In genomic region chr13:35909837-35910236, GRCh38 we compare ENCODE assay signal across 27 cellular contexts.
DNase-seq lines count a peak whose midpoint lies in the region; ATAC-seq, FAIRE-seq and TF ChIP-seq lines count a peak whose summit lies in the region.
"Had no signal": no experiment of that assay in that cellular context is flagged by ENCODE, and none has a peak within 500 bp of the region (broad histone marks: within the 10 kb centered on the region; RNA-seq: fewer than 3 reads in every experiment).

No MANE protein-coding gene starts in this region.

- H4K5ac ChIP-seq in H9 (ENCODE audit: insufficient read length, low read depth, low read length) (no peak overlapping the region), H1 (ENCODE audit: insufficient read length, low read depth, low read length) (no peak overlapping the region)

- FAIRE-seq in H1 (lab: Jason Lieb, UNC) = peak; percentile 36
- FAIRE-seq: A204.1, GM19239, HepG2, K562 had no signal

- H3K4me2 ChIP-seq in H9 (ENCODE audit: insufficient read depth, insufficient read length, low read length) (no peak overlapping the region), H1 (ENCODE audit: insufficient read depth in 1 of 2, low read depth in 2 of 2, low read length in 2 of 2) (no peak overlapping the region)
- H3K4me2 ChIP-seq: BLaER1 had no signal

- no peaks in the 10 kb centered on the region for H3K79me2 ChIP-seq in H9 (ENCODE audit: insufficient read depth, low read length)
- H3K79me2 ChIP-seq in H1 (ENCODE audit: control insufficient read depth in 1 of 2, insufficient read depth in 2 of 2, low read length in 2 of 2) = no peaks in the 10 kb centered on the region

- H3K14ac ChIP-seq in H9 (ENCODE audit: insufficient read depth, low read length) = no peak overlapping the region
- H3K14ac ChIP-seq in H1 (ENCODE audit: insufficient read length) = no peak overlapping the region

- H3K79me1 ChIP-seq in H9 (ENCODE audit: insufficient read depth, low read depth, low read length, poor library complexity, severe bottlenecking) (no peaks in the 10 kb centered on the region), H1 (ENCODE audit: low read depth, low read length) (no peaks in the 10 kb centered on the region)

- H3K4me3 ChIP-seq in H1 (ENCODE audit: extremely low read depth in 1 of 4, insufficient read depth in 2 of 4, low read depth in 3 of 4, low read length in 4 of 4) = no peak overlapping the region
- H3K4me3 ChIP-seq: BLaER1, K562 had no signal

- no peak for TF ChIP-seq EP300 in H1 (IDR thresholded peaks at IDR 0.05; ENCODE audit: borderline replicate concordance in 1 of 2, low read depth in 2 of 2, low read length in 2 of 2)

- H2BK15ac ChIP-seq in H9 (ENCODE audit: low read depth, low read length) (no peak overlapping the region), H1 (ENCODE audit: low read length) (no peak overlapping the region)

- H3K23ac ChIP-seq in H9 (ENCODE audit: insufficient read length, low read depth, low read length) (no peak overlapping the region), H1 (ENCODE audit: insufficient read length) (no peak overlapping the region)

- peak; percentile 21 for DNase-seq in G401 (ENCODE audit: low spot score)
- no peak for DNase-seq in H9
- peak; percentile 41 for DNase-seq in NCI-H2227 treated with DMSO at 0.1 percent for 48 hours (lab: John Stamatoyannopoulos, UW)
- DNase-seq in H1 (ENCODE audit: low read depth in 1 of 2, low spot score in 2 of 2) = peak in 1 of 2 experiments; percentile 42
- DNase-seq in NCI-H187 (lab: John Stamatoyannopoulos, UW) = no peak
- DNase-seq in inferior parietal cortex (ENCODE audit: extremely low spot score) = no peak
- DNase-seq in ureter (ENCODE audit: low spot score) = no peak
- DNase-seq: CD4-positive, CD25-positive, alpha-beta regulatory T cell; DMS153; DND-41; GOT3; Kasumi-1; NCI-H1105 treated with DMSO at 0.1 percent for 48 hours; NCI-H1930; NCI-H2171 treated with DMSO at 0.1 percent for 48 hours; NCI-H446; NCI-H526; SHP77 treated with DMSO at 0.1 percent for 48 hours; T-helper 1 cell had no signal

- no peak for ATAC-seq in GM21825 (IDR thresholded peaks at IDR 0.05; ENCODE audit: unreplicated experiment)
- ATAC-seq: HepG2, K562, Panc1 had no signal

- WGBS in H9 (ENCODE audit: extremely low coverage, insufficient read length, low lambda C conversion rate) = no CpG with 5 or more reads among the region's 7 CpGs
- 64% methylated on average over 7 of the region's 7 CpGs; no CpG with 5 or more reads in 1 of the 2 experiments for WGBS in H1 (ENCODE audit: extremely low coverage in 1 of 2, insufficient coverage in 1 of 2, insufficient read length in 1 of 2, insufficient replicate concordance in 2 of 2, low coverage in 1 of 2, low lambda C conversion rate in 2 of 2, missing lambda C conversion rate in 1 of 2), 2 experiments

- peaks cover 0 to 9% (median 3%) of the 10 kb centered on the region in 3 experiments; a peak in 3 of 7 replicates for H3K36me3 Mint-ChIP-seq in H9 (ENCODE audit: insufficient read depth in 1 of 3, low read depth in 3 of 3)
- H3K36me3 Mint-ChIP-seq: CD4-positive, CD25-positive, alpha-beta regulatory T cell had no signal

- H3K4ac ChIP-seq in H9 (ENCODE audit: low read depth, low read length) (no peak overlapping the region), H1 (replicated peaks; ENCODE audit: insufficient read length, low read depth, low read length) (no peak overlapping the region)

- no peaks in the 10 kb centered on the region for H4K20me1 ChIP-seq in H9 (ENCODE audit: control insufficient read depth, insufficient read depth, insufficient read length)
- no peaks in the 10 kb centered on the region for H4K20me1 ChIP-seq in H1 (replicated peaks in 1 of 2; ENCODE audit: control insufficient read depth in 1 of 2, insufficient read depth in 2 of 2, low read length in 2 of 2)
- H4K20me1 ChIP-seq: BLaER1 had no signal

- TF ChIP-seq CTCF in H9 (conservative IDR thresholded peaks at IDR 0.05) (peak; percentile 46; the same call in 2 of the 3 replicates), H1 (IDR thresholded peaks at IDR 0.05; ENCODE audit: control extremely low read depth in 1 of 3, insufficient read depth in 1 of 3, low read depth in 1 of 3, low read length in 3 of 3) (peak in 2 of 3 experiments; percentile 20 to 32; a peak in 2 of 4 replicates)

- H3K56ac ChIP-seq in H9 (ENCODE audit: insufficient read length, low read depth, low read length) = no peak overlapping the region
- H3K56ac ChIP-seq in H1 (replicated peaks; ENCODE audit: insufficient read length, low read depth, low read length) = no peak overlapping the region

- CTCF ChIA-PET in H1 (lab: Charles Lee; ENCODE audit: partially characterized antibody) = interaction anchor here (0.6 to 2.1 kb wide), 9 partner anchors 15 to 1076 kb away, joined by 3 to 7 read pairs (median 3); no protein-coding TSS in a partner anchor

- H3K9me3 ChIP-seq in H9 (ENCODE audit: control insufficient read depth, low read depth, low read length) = no peaks in the 10 kb centered on the region
- H3K9me3 ChIP-seq in H1 (ENCODE audit: insufficient read depth in 2 of 2, low read depth in 1 of 2, low read length in 1 of 2) = no peaks in the 10 kb centered on the region
- H3K9me3 ChIP-seq: BLaER1 had no signal

- POLR2A ChIA-PET in H1 (lab: Charles Lee; ENCODE audit: partially characterized antibody) = no interaction called here

- H3K18ac ChIP-seq in H9 (ENCODE audit: insufficient read length, low read depth, low read length) (no peak overlapping the region), H1 (ENCODE audit: extremely low read depth, low read length) (no peak overlapping the region)

- peaks cover 5% of the 10 kb centered on the region; the same call in 1 of the 2 replicates for H3K4me1 ChIP-seq in H9 (ENCODE audit: insufficient read depth, low read length)
- H3K4me1 ChIP-seq in H1 (replicated peaks in 1 of 4; ENCODE audit: control insufficient read depth in 3 of 4, insufficient read depth in 4 of 4, low read length in 3 of 4) = peaks cover 0 to 13% (median 1%) of the 10 kb centered on the region in 4 experiments; a peak in 4 of 7 replicates
- H3K4me1 ChIP-seq: BLaER1 had no signal

- no peak for TF ChIP-seq POLR2A in H1 (IDR thresholded peaks at IDR 0.05; ENCODE audit: control extremely low read depth in 1 of 2, low read depth in 2 of 2, low read length in 2 of 2)

- H2AK5ac ChIP-seq in H9 (ENCODE audit: insufficient read length, low read length) (no peak overlapping the region), H1 (ENCODE audit: low read depth, low read length) (no peak overlapping the region)

- H3K9ac ChIP-seq in H9 (ENCODE audit: extremely low read depth, insufficient read length, low read length) (no peak overlapping the region), H1 (replicated peaks in 1 of 4; ENCODE audit: extremely low read depth in 1 of 4, low read depth in 3 of 4, low read length in 3 of 4) (no peak overlapping the region)
- H3K9ac ChIP-seq: BLaER1 had no signal

- H3K27ac ChIP-seq in H9 (ENCODE audit: insufficient read length, low read depth, low read length) (no peak overlapping the region), H1 (ENCODE audit: low read depth, low read length) (no peak overlapping the region)
- H3K27ac ChIP-seq: BLaER1 had no signal

- TF ChIP-seq RAD21 in H1 (IDR thresholded peaks at IDR 0.05 in 1 of 2, conservative IDR thresholded peaks at IDR 0.05 in 1 of 2; ENCODE audit: low read depth in 2 of 2, low read length in 2 of 2) = peak; percentile 47 to 60

- H3K23me2 ChIP-seq in H9 (ENCODE audit: insufficient read length, low read depth, low read length, poor library complexity, severe bottlenecking) = no peaks in the 10 kb centered on the region
- H3K23me2 ChIP-seq in H1 (ENCODE audit: low read depth, low read length) = no peaks in the 10 kb centered on the region

- no peak overlapping the region for H3T11ph ChIP-seq in H9 (ENCODE audit: low read length)

- H2BK20ac ChIP-seq in H9 (ENCODE audit: low read depth, low read length, poor library complexity, severe bottlenecking) (no peak overlapping the region), H1 (ENCODE audit: low read length) (no peak overlapping the region)

- peaks cover 45 to 46% of the 10 kb centered on the region in 2 experiments for H3K4me1 Mint-ChIP-seq in H9
- H3K4me1 Mint-ChIP-seq: CD4-positive, CD25-positive, alpha-beta regulatory T cell had no signal

- H3K4me3 Mint-ChIP-seq in H9 = no peak overlapping the region
- H3K4me3 Mint-ChIP-seq: CD4-positive, CD25-positive, alpha-beta regulatory T cell; T-helper 2 cell treated with Interferon-gamma antibody and Interleukin-4, amounts not matched to agents 5 μg/mL and 100 μg/mL, for 36 hours had no signal

- H4K91ac ChIP-seq in H9 (ENCODE audit: insufficient read length, low read depth, low read length) (no peak overlapping the region), H1 (replicated peaks; ENCODE audit: insufficient read length, low read length) (no peak overlapping the region)

- H3K27ac Mint-ChIP-seq in H9 = peak overlapping the region; percentile 3 to 42 (median 32); a peak in 2 of 7 replicates
- H3K27ac Mint-ChIP-seq: CD4-positive, CD25-positive, alpha-beta regulatory T cell; T-helper 2 cell treated with Interferon-gamma antibody and Interleukin-4, amounts not matched to agents 5 μg/mL and 100 μg/mL, for 36 hours had no signal

- H2BK12ac ChIP-seq in H9 (ENCODE audit: insufficient read length, low read depth, low read length) = no peak overlapping the region
- H2BK12ac ChIP-seq in H1 (ENCODE audit: low read depth, low read length) = no peak overlapping the region

- H3K27me3 ChIP-seq in H9 (ENCODE audit: insufficient read depth, low read length) (no peaks in the 10 kb centered on the region), H1 (replicated peaks in 1 of 4; ENCODE audit: control insufficient read depth in 3 of 4, extremely low read depth in 1 of 4, insufficient read depth in 3 of 4, low read length in 3 of 4) (no peaks in the 10 kb centered on the region)
- H3K27me3 ChIP-seq: BLaER1 had no signal

- in situ Hi-C loops in G401 (cut with HindIII; ENCODE audit: low sequenced_read_pairs) = no loop called here

- H2BK5ac ChIP-seq in H9 (ENCODE audit: insufficient read length, low read length) (no peak overlapping the region), H1 (ENCODE audit: low read depth, low read length) (no peak overlapping the region)

- no peaks in the 10 kb centered on the region; a peak in 3 of 5 replicates for H3K9me3 Mint-ChIP-seq in H9

- H2BK120ac ChIP-seq in H9 (ENCODE audit: low read depth, low read length, poor library complexity, severe bottlenecking) (no peak overlapping the region), H1 (replicated peaks; ENCODE audit: low read depth, low read length) (no peak overlapping the region)

- H4K8ac ChIP-seq in H9 (replicated peaks; ENCODE audit: insufficient read length, low read depth, low read length) = no peak overlapping the region
- no peak overlapping the region for H4K8ac ChIP-seq in H1 (ENCODE audit: extremely low read depth, insufficient read depth, low read length)

- no peaks in the 10 kb centered on the region for H3K27me3 Mint-ChIP-seq in H9 (ENCODE audit: low read depth)
- H3K27me3 Mint-ChIP-seq: CD4-positive, CD25-positive, alpha-beta regulatory T cell had no signal

- H2AFZ ChIP-seq in H9 (ENCODE audit: low read length) (no peak overlapping the region), H1 (ENCODE audit: low read length) (no peak overlapping the region)

- no peaks in the 10 kb centered on the region for H3K36me3 ChIP-seq in H1 (ENCODE audit: control insufficient read depth in 2 of 4, insufficient read depth in 4 of 4, low read length in 3 of 4)
- H3K36me3 ChIP-seq: BLaER1 had no signal

Comparison
In these comparisons a context has a peak if more than half of its experiments do, and no peak if none do; other contexts are left out.
1. DNase-seq: peak in G401 (single experiment) and NCI-H2227 treated with DMSO at 0.1 percent for 48 hours (single experiment); none in H9 (single experiment), NCI-H187 (0 of 2), inferior parietal cortex (single experiment) and ureter (single experiment).